In the genomic region with DNA sequence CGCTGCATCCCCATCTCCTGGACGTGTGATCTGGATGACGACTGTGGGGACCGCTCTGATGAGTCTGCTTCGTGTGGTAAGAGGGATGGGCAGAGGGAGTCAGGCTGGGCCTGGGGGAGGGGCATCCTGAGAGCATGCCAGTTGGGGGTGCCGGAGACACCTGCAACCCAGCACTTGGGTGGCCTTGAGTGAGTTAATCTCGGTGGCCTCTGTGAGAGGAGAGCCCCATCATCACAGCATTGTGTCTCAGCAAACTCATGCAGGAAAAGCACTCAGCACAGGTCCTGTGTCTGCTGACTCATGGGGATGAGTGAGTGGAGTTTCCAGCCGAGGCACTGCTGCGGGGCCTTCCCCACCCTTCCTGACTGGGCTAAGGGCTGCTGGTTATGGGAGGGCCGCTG, we compare ENCODE assay signal across 11 cellular contexts. TPM values are rescaled to one million over a fixed set of nuclear protein-coding genes. Genes with fewer than 3 reads are reported as not detected.
DNase-seq lines count a peak whose midpoint lies in the region; ATAC-seq lines count a peak whose summit lies in the region.
"Had no signal": no experiment of that assay in that cellular context is flagged by ENCODE, and none has a peak within 500 bp of the region (broad histone marks: within the 10 kb centered on the region; RNA-seq: fewer than 3 reads in every experiment).

No MANE protein-coding gene starts in this region.

- DNase-seq in AG08395 (ENCODE audit: low spot score), result peak; percentile 79
- peak; percentile 71 for DNase-seq in LHCN-M2 (ENCODE audit: low read depth)
- peak; percentile 14 for DNase-seq in occipital lobe (lab: John Stamatoyannopoulos, UW)
- DNase-seq in NCI-H1417 (lab: John Stamatoyannopoulos, UW), result no peak
- no peak for DNase-seq in middle frontal gyrus (ENCODE audit: extremely low spot score, low spot score)
- DNase-seq: DMS79 treated with DMSO at 0.1 percent for 48 hours, naive B cell had no signal

- peak overlapping the region; percentile 52 for H3K27ac ChIP-seq in angular gyrus (ENCODE audit: low read depth, low read length)

- ATAC-seq in GM18873 (IDR thresholded peaks at IDR 0.05; ENCODE audit: low FRiP score, unreplicated experiment), result no peak
- ATAC-seq in HG03196 (IDR thresholded peaks at IDR 0.05; ENCODE audit: unreplicated experiment), result no peak

RNA-seq across cellular contexts. Expression of a gene that starts 19.6 kb away (rescaled TPM):
- total RNA-seq in LHCN-M2 (2014; rRNA removed) (not detected in 2 replicates), occipital lobe (not detected)
- not detected for polyA plus RNA-seq in LHCN-M2 (2012)
- total RNA-seq: NCI-H460 had no signal

RNA-seq across cellular contexts. Expression of a gene that starts 38.7 kb away (rescaled TPM):
- total RNA-seq in LHCN-M2 (2014; rRNA removed), result 89.0 and 99.6 TPM in 2 replicates
- 191 TPM for polyA plus RNA-seq in LHCN-M2 (2012)
- 65.4 TPM for total RNA-seq in occipital lobe

RNA-seq across cellular contexts. Expression of a gene that starts 49.6 kb away (rescaled TPM):
- 1.2 and 1.4 TPM in 2 replicates for total RNA-seq in LHCN-M2 (2014; rRNA removed)
- 3.1 TPM for polyA plus RNA-seq in LHCN-M2 (2012)
- total RNA-seq in occipital lobe, result 0.78 TPM

RNA-seq across cellular contexts. Expression of a gene that starts 55.8 kb away (rescaled TPM):
- total RNA-seq in LHCN-M2 (2014; rRNA removed) (82.6 and 89.3 TPM in 2 replicates), occipital lobe (4.7 TPM)
- 67.0 TPM for polyA plus RNA-seq in LHCN-M2 (2012)

Comparison
In these comparisons a context has a peak if more than half of its experiments do, and no peak if none do; other contexts are left out.
1. DNase-seq: peak in AG08395 (single experiment), LHCN-M2 (single experiment) and occipital lobe (single experiment); none in NCI-H1417 (0 of 3) and middle frontal gyrus (single experiment).